In genomic region chr2:502831-503230, GRCh38 we compare ENCODE assay signal across 27 cellular contexts.
"Had no signal": no experiment of that assay in that cellular context is flagged by ENCODE, and none has a peak within 500 bp of the region (broad histone marks: within the 10 kb centered on the region; RNA-seq: fewer than 3 reads in every experiment).

No MANE protein-coding gene starts in this region.

- H3K9me3 ChIP-seq: neutrophil, pancreas, psoas muscle, right lobe of liver, sigmoid colon, stomach, suprapubic skin, testis, tibial artery, transverse colon, upper lobe of left lung had no signal

- H3K36me3 Mint-ChIP-seq: naive thymus-derived CD4-positive, alpha-beta T cell; natural killer cell; stimulated activated effector memory CD8-positive, alpha-beta T cell treated with anti-CD3 and anti-CD28 coated beads, Interleukin-12 subunit alpha, Interleukin-12 subunit beta, amount 100 ng/mL, for 72 hours; stimulated activated naive B cell treated with anti-CD40 and anti-IgM and Interleukin-4, amounts not matched to agents 10 μg/mL and 1 μg/mL and 100 μg/mL, for 72 hours had no signal

- DNase-seq: naive thymus-derived CD4-positive, alpha-beta T cell; natural killer cell; nucleus accumbens; pancreas; psoas muscle; right lobe of liver; sigmoid colon; small intestine; stimulated activated CD4-positive, alpha-beta T cell treated with anti-CD3 and anti-CD28 coated beads, Interleukin-15, amount 100 ng/mL, for 24 hours; stimulated activated CD4-positive, alpha-beta T cell treated with anti-CD3 and anti-CD28 coated beads, Interleukin-2, amount 100 ng/mL, for 24 hours; stimulated activated CD4-positive, alpha-beta T cell treated with anti-CD3 and anti-CD28 coated beads, Interleukin-2, amount 100 ng/mL, for 48 hours; stimulated activated CD4-positive, alpha-beta T cell treated with anti-CD3 and anti-CD28 coated beads, Interleukin-4, amount 100 ng/mL, for 24 hours; stimulated activated naive B cell treated with anti-CD40 and anti-IgM and Interleukin-4, amounts not matched to agents 10 μg/mL and 1 μg/mL and 100 μg/mL, for 72 hours; stimulated activated naive CD4-positive, alpha-beta T cell treated with Interleukin-2 at 50 U/mL for 16 hours; stomach; substantia nigra; tibial artery; transverse colon had no signal

- H3K4me1 Mint-ChIP-seq: naive thymus-derived CD4-positive, alpha-beta T cell; stimulated activated effector memory CD8-positive, alpha-beta T cell treated with anti-CD3 and anti-CD28 coated beads, Interleukin-12 subunit alpha, Interleukin-12 subunit beta, amount 100 ng/mL, for 72 hours had no signal

- H3K4me3 ChIP-seq: pancreas, psoas muscle, right lobe of liver, sigmoid colon, stomach, suprapubic skin, tibial artery, transverse colon, upper lobe of left lung had no signal

- H3K27me3 ChIP-seq: neutrophil, pancreas, right lobe of liver, sigmoid colon, testis, transverse colon, upper lobe of left lung had no signal

- H3K4me1 ChIP-seq: pancreas, psoas muscle, right lobe of liver, sigmoid colon, stomach, suprapubic skin, testis, tibial artery, transverse colon, upper lobe of left lung had no signal

- H3K9me3 Mint-ChIP-seq: naive thymus-derived CD4-positive, alpha-beta T cell; natural killer cell; nephron; stimulated activated effector memory CD8-positive, alpha-beta T cell treated with anti-CD3 and anti-CD28 coated beads, Interleukin-12 subunit alpha, Interleukin-12 subunit beta, amount 100 ng/mL, for 72 hours; stimulated activated naive B cell treated with anti-CD40 and anti-IgM and Interleukin-4, amounts not matched to agents 10 μg/mL and 1 μg/mL and 100 μg/mL, for 72 hours; stimulated activated naive CD8-positive, alpha-beta T cell treated with anti-CD3 and anti-CD28 coated beads, Interleukin-15, Interleukin-2, amounts not matched to agents 100 ng/mL and 50 ng/mL, for 24 hours had no signal

- H3K36me3 ChIP-seq: neutrophil, pancreas, right lobe of liver, sigmoid colon, stomach, suprapubic skin, tibial artery, transverse colon, upper lobe of left lung had no signal

- ATAC-seq: naive thymus-derived CD4-positive, alpha-beta T cell; natural killer cell; pancreas; psoas muscle; right cardiac atrium; right lobe of liver; stimulated activated effector memory CD8-positive, alpha-beta T cell treated with anti-CD3 and anti-CD28 coated beads, Interleukin-12 subunit alpha, Interleukin-12 subunit beta, amount 100 ng/mL, for 72 hours; stimulated activated naive B cell treated with anti-CD40 and anti-IgM and Interleukin-4, amounts not matched to agents 10 μg/mL and 1 μg/mL and 100 μg/mL, for 72 hours had no signal

- H3K4me3 Mint-ChIP-seq: naive thymus-derived CD4-positive, alpha-beta T cell; natural killer cell; nephron; stimulated activated effector memory CD8-positive, alpha-beta T cell treated with anti-CD3 and anti-CD28 coated beads, Interleukin-12 subunit alpha, Interleukin-12 subunit beta, amount 100 ng/mL, for 72 hours; stimulated activated naive B cell treated with anti-CD40 and anti-IgM and Interleukin-4, amounts not matched to agents 10 μg/mL and 1 μg/mL and 100 μg/mL, for 72 hours; stimulated activated naive CD8-positive, alpha-beta T cell treated with anti-CD3 and anti-CD28 coated beads, Interleukin-15, Interleukin-2, amounts not matched to agents 100 ng/mL and 50 ng/mL, for 24 hours had no signal

- H3K27ac ChIP-seq: neutrophil, pancreas, psoas muscle, right lobe of liver, sigmoid colon, stomach, suprapubic skin, testis, tibial artery, transverse colon, upper lobe of left lung had no signal

- H3K27me3 Mint-ChIP-seq: progenitor cell of endocrine pancreas had no signal

- H3K27ac Mint-ChIP-seq: naive thymus-derived CD4-positive, alpha-beta T cell; natural killer cell; nephron; progenitor cell of endocrine pancreas; stimulated activated effector memory CD8-positive, alpha-beta T cell treated with anti-CD3 and anti-CD28 coated beads, Interleukin-12 subunit alpha, Interleukin-12 subunit beta, amount 100 ng/mL, for 72 hours; stimulated activated naive B cell treated with anti-CD40 and anti-IgM and Interleukin-4, amounts not matched to agents 10 μg/mL and 1 μg/mL and 100 μg/mL, for 72 hours; stimulated activated naive CD8-positive, alpha-beta T cell treated with anti-CD3 and anti-CD28 coated beads, Interleukin-15, Interleukin-2, amounts not matched to agents 100 ng/mL and 50 ng/mL, for 24 hours had no signal
